In the genomic region with DNA sequence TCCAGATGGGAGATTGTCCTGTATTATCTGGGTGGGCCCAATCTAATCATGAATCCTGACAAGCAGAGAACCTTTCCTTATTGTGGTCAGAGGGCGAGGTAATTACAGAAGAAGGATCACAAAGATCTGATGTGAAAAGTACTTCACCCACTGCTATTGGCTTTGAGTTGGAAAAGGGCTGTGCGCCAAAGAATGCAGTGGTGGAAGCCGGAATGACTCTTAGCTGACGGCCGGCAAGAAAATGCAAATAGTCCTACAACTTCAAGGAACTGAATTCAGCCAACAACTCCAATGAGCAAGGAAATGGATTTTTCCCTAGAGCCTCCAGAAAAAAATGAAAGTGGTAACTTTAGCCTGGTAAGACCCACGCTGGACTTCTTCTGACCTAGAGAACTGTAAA, we compare ENCODE assay signal across 30 cellular contexts.
DNase-seq lines count a peak whose midpoint lies in the region; ATAC-seq, FAIRE-seq and TF ChIP-seq lines count a peak whose summit lies in the region.
"Had no signal": no experiment of that assay in that cellular context is flagged by ENCODE, and none has a peak within 500 bp of the region (broad histone marks: within the 10 kb centered on the region; RNA-seq: fewer than 3 reads in every experiment).

No MANE protein-coding gene starts in this region.

- no peak overlapping the region for H3K4me3 Mint-ChIP-seq in HFFc6
- H3K4me3 Mint-ChIP-seq: activated T-cell treated with anti-CD3 and anti-CD28 coated beads, Interleukin-2, amount 50 U/mL, for 72 hours; immature natural killer cell; mesothelial cell of epicardium; naive B cell had no signal

- H3K27ac ChIP-seq in A673 (ENCODE audit: low read depth, low read length, poor library complexity, severe bottlenecking), result no peak overlapping the region
- H3K27ac ChIP-seq in lower lobe of right lung, result no peak overlapping the region
- H3K27ac ChIP-seq in MM.1S (ENCODE audit: low read length), result no peak overlapping the region
- no peak overlapping the region for H3K27ac ChIP-seq in spleen
- H3K27ac ChIP-seq: foreskin keratinocyte, left ventricle myocardium inferior, Peyer's patch had no signal

- TF ChIP-seq CTCF in A673 (conservative IDR thresholded peaks at IDR 0.05; ENCODE audit: low read depth, low read length) (no peak), HFFc6 (IDR thresholded peaks at IDR 0.05) (peak; percentile 14; the same call in 1 of the 2 replicates), bronchial epithelial cell (IDR thresholded peaks at IDR 0.05; ENCODE audit: insufficient read depth, low read length, severe bottlenecking) (peak; percentile 5), lower lobe of right lung (IDR thresholded peaks at IDR 0.05) (no peak), MM.1S (IDR thresholded peaks at IDR 0.05; ENCODE audit: low read length) (no peak), spleen (IDR thresholded peaks at IDR 0.05 in 8 of 11, conservative IDR thresholded peaks at IDR 0.05 in 3 of 11) (no peak)

- no peaks in the 10 kb centered on the region for H3K9me2 ChIP-seq in MM.1S (replicated peaks; ENCODE audit: insufficient read depth, low read length)

- no peak overlapping the region for H3K27ac Mint-ChIP-seq in HFFc6
- H3K27ac Mint-ChIP-seq: activated T-cell treated with anti-CD3 and anti-CD28 coated beads, Interleukin-2, amount 50 U/mL, for 72 hours; immature natural killer cell; mesothelial cell of epicardium; naive B cell had no signal

- DNase-seq in A673 (ENCODE audit: low spot score) (peak; percentile 5), HFFc6 (no peak), bronchial epithelial cell (ENCODE audit: low read depth) (no peak), lower lobe of right lung (peak; percentile 46), MM.1S (no peak), cerebellum (ENCODE audit: low spot score) (no peak), spleen (no peak), GM19239 (ENCODE audit: insufficient read length, low spot score) (no peak)
- DNase-seq: activated CD4-positive, alpha-beta T cell treated with anti-CD3 and anti-CD28 coated beads, Interleukin-2, amount 50 U/mL, for 4 hours; activated CD4-positive, CD25-positive, alpha-beta regulatory T cell; activated naive CD4-positive, alpha-beta T cell treated with Interleukin-2 at 50 U/mL for 16 hours; activated T-cell treated with anti-CD3 and anti-CD28 coated beads, Interleukin-2, amount 50 U/mL, for 72 hours; amygdala; BE2C; caudate nucleus; DMS79; foreskin keratinocyte; GOT3; immature natural killer cell; left ventricle myocardium inferior; naive B cell; NCI-H1092 treated with DMSO at 0.1 percent for 48 hours; NCI-H1930; NCI-H526; nucleus accumbens; Peyer's patch; stimulated activated naive CD8-positive, alpha-beta T cell treated with anti-CD3 and anti-CD28 coated beads, Interleukin-15, Interleukin-2, amounts not matched to agents 100 U/mL and 50 U/mL, for 24 hours; T-helper 1 cell had no signal

- FAIRE-seq in bronchial epithelial cell (lab: Jason Lieb, UNC), result no peak
- no peak for FAIRE-seq in GM19239 (lab: Jason Lieb, UNC)

- H3K9me3 ChIP-seq in A673 (ENCODE audit: low read depth, low read length, poor library complexity, severe bottlenecking), result no peaks in the 10 kb centered on the region
- no peaks in the 10 kb centered on the region for H3K9me3 ChIP-seq in lower lobe of right lung
- H3K9me3 ChIP-seq in MM.1S (replicated peaks; ENCODE audit: insufficient read depth, low read length), result no peaks in the 10 kb centered on the region
- H3K9me3 ChIP-seq in spleen, result peaks cover 0 to 16% (median 3%) of the 10 kb centered on the region in 8 donors
- H3K9me3 ChIP-seq: BE2C, left ventricle myocardium inferior, Peyer's patch had no signal

- H3K9me3 Mint-ChIP-seq in HFFc6, result no peaks in the 10 kb centered on the region
- H3K9me3 Mint-ChIP-seq: mesothelial cell of epicardium had no signal

- no peaks in the 10 kb centered on the region for H3K36me3 ChIP-seq in A673 (ENCODE audit: insufficient read depth, low read length, poor library complexity, severe bottlenecking)
- H3K36me3 ChIP-seq in bronchial epithelial cell (ENCODE audit: control insufficient read depth, insufficient read depth, low read length), result no peaks in the 10 kb centered on the region
- no peaks in the 10 kb centered on the region for H3K36me3 ChIP-seq in lower lobe of right lung
- H3K36me3 ChIP-seq in MM.1S (replicated peaks; ENCODE audit: insufficient read depth, low read length), result no peaks in the 10 kb centered on the region
- no peaks in the 10 kb centered on the region for H3K36me3 ChIP-seq in spleen
- H3K36me3 ChIP-seq: BE2C, left ventricle myocardium inferior, Peyer's patch had no signal

- H3K4me3 ChIP-seq in A673 (ENCODE audit: low read depth, low read length, poor library complexity, severe bottlenecking) (no peak overlapping the region), bronchial epithelial cell (ENCODE audit: low read depth, low read length) (no peak overlapping the region), lower lobe of right lung (no peak overlapping the region), MM.1S (ENCODE audit: low read length) (no peak overlapping the region), spleen (no peak overlapping the region)
- H3K4me3 ChIP-seq: left ventricle myocardium inferior, Peyer's patch had no signal

- no peak for TF ChIP-seq POLR2A in spleen (IDR thresholded peaks at IDR 0.05)

- intact Hi-C loops in A673 (cut with micrococcal nuclease; ENCODE audit: unreplicated experiment) (no loop called here), lower lobe of right lung (cut with DNase I) (no loop called here), spleen (cut with DNase I; ENCODE audit: low total_unique reads) (no loop called here)

- no peak overlapping the region for H3K9ac ChIP-seq in MM.1S (ENCODE audit: low read length)

- H3K27me3 Mint-ChIP-seq in HFFc6 (ENCODE audit: insufficient read depth), result no peaks in the 10 kb centered on the region; the same call in 1 of the 2 replicates
- H3K27me3 Mint-ChIP-seq: naive B cell had no signal

- no peaks in the 10 kb centered on the region for H4K20me1 ChIP-seq in MM.1S (ENCODE audit: insufficient read depth, low read length)

- POLR2A ChIA-PET in A673 (lab: Charles Lee; ENCODE audit: low non-redundant PET), result no interaction called here

- no peaks in the 10 kb centered on the region for H3F3A ChIP-seq in MM.1S (ENCODE audit: insufficient read depth, low read length)

- CTCF ChIA-PET in A673 (lab: Charles Lee), result no interaction called here

- no peaks in the 10 kb centered on the region for H3K36me3 Mint-ChIP-seq in HFFc6 (ENCODE audit: low read depth)
- H3K36me3 Mint-ChIP-seq: mesothelial cell of epicardium, naive B cell had no signal

- WGBS in spleen, 5 donors, result 70 to 82% (median 76%) methylated on average over 6 of the region's 6 CpGs

- peak; percentile 65 to 66 for ATAC-seq in lower lobe of right lung
- ATAC-seq: activated T-cell treated with anti-CD3 and anti-CD28 coated beads, Interleukin-2, amount 50 U/mL, for 72 hours; esophagus mucosa; foreskin keratinocyte; stimulated activated naive CD8-positive, alpha-beta T cell treated with anti-CD3 and anti-CD28 coated beads, Interleukin-15, Interleukin-2, amounts not matched to agents 100 U/mL and 50 U/mL, for 24 hours had no signal

- no peaks in the 10 kb centered on the region for H3K4me1 Mint-ChIP-seq in HFFc6 (ENCODE audit: low read depth)
- H3K4me1 Mint-ChIP-seq: immature natural killer cell, mesothelial cell of epicardium, naive B cell had no signal

- H3K4me1 ChIP-seq in A673 (ENCODE audit: insufficient read depth, low read length, poor library complexity, severe bottlenecking) (no peaks in the 10 kb centered on the region), lower lobe of right lung (no peaks in the 10 kb centered on the region), MM.1S (ENCODE audit: low read length) (no peaks in the 10 kb centered on the region), spleen (no peaks in the 10 kb centered on the region)
- H3K4me1 ChIP-seq: BE2C, foreskin keratinocyte, left ventricle myocardium inferior, Peyer's patch had no signal

- H3K4me2 ChIP-seq in MM.1S (ENCODE audit: low read depth, low read length), result no peak overlapping the region

- no TSS peak for BruUV-seq in A673 (replicated peaks; lab: Mats Ljungman, UMichigan)

- peaks cover 4% of the 10 kb centered on the region for H3K27me3 ChIP-seq in A673 (replicated peaks; ENCODE audit: insufficient read depth, low read depth, low read length, poor library complexity)
- H3K27me3 ChIP-seq in bronchial epithelial cell (ENCODE audit: control insufficient read depth, insufficient read depth, low read length), result no peaks in the 10 kb centered on the region
- no peaks in the 10 kb centered on the region for H3K27me3 ChIP-seq in lower lobe of right lung (ENCODE audit: low read depth)
- no peaks in the 10 kb centered on the region for H3K27me3 ChIP-seq in MM.1S (replicated peaks; ENCODE audit: insufficient read depth, low read length)
- no peaks in the 10 kb centered on the region for H3K27me3 ChIP-seq in spleen (replicated peaks in 1 of 7)
- H3K27me3 ChIP-seq: BE2C, foreskin keratinocyte, Peyer's patch had no signal

- no peak overlapping the region for H2AFZ ChIP-seq in MM.1S (ENCODE audit: low read length)

- H3K79me2 ChIP-seq in MM.1S (ENCODE audit: low read length), result no peaks in the 10 kb centered on the region

Comparison
In these comparisons a context has a peak if more than half of its experiments do, and no peak if none do; other contexts are left out.
1. DNase-seq: peak in A673 (single experiment) and lower lobe of right lung (single experiment); none in HFFc6 (single experiment), bronchial epithelial cell (single experiment), MM.1S (single experiment), cerebellum (single experiment), spleen (single experiment) and GM19239 (single experiment).
2. CTCF ChIP-seq: peak in HFFc6 (single experiment) and bronchial epithelial cell (single experiment); none in A673 (single experiment), lower lobe of right lung (single experiment), MM.1S (single experiment) and spleen (0 of 11).